In the genomic region with DNA sequence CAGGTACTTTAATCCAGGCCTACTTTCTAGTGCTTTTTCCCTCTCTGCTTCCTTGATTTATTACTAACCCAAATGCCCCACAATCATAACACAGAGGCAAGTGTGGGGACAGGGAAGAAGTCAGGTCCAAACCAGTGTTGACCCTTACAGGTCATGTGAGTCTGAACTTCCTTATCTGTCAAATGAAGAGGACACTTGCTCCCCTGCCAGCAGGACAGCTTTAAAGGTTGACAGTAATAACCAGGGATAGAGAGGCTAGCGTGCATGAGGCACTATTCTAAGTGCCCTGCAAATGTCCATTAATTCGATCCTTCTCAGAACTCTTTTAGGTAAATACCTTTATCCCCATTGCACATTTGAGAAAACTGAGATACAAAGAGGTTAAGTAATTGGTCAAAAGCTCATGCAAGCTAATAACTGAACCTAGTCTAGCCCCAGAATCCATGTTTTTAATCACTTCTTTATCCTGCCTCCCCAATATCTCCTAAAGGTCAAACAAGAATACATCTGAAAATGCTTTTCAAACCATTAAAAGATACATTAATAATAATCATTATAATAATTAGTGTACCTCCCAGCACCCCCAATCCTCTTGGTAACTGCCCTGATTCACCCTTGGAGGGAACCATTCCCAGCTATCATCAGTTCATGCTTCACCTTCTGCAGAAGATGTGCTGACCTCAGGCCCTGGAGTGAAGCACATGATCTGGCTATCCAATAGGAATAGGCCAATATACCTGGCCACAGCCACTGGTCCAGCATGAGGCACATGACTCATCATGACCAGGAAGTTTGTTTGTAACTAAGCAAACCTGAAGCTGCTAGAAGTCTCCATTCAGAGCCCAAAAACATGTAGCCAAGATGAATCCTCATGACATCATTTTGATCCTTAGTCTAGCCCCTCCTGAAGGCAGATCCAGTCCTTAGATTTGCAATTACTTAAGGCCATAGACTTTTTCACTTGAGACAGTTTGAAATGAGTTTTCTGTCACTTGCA, we compare ENCODE assay signal across 2 cellular contexts.
TF ChIP-seq lines count a peak whose summit lies in the region.

No MANE protein-coding gene starts in this region.

TF ChIP-seq in GM23338, 12 proteins besides CTCF, POLR2A, EP300 and RAD21 (continued from another document):
- TF ChIP-seq EZH2 (IDR thresholded peaks at IDR 0.05; ENCODE audit: low read depth, unreplicated experiment) (no peak), ZNF331 (CRISPR knock-in tag; IDR thresholded peaks at IDR 0.05; ENCODE audit: low read depth) (no peak), ZNF114 (CRISPR knock-in tag; IDR thresholded peaks at IDR 0.05) (no peak), NANOG (IDR thresholded peaks at IDR 0.05; ENCODE audit: borderline replicate concordance) (no peak)
TF ChIP-seq in GM23338: peak in this region for 0.

TF ChIP-seq in WTC11, 78 proteins besides CTCF, POLR2A, EP300 and RAD21 (continued from another document):
- no peak for TF ChIP-seq HMGXB4 (CRISPR knock-in tag; IDR thresholded peaks at IDR 0.05)
- TF ChIP-seq SMAD4 (CRISPR knock-in tag; IDR thresholded peaks at IDR 0.05): no peak
- no peak for TF ChIP-seq ZNF232 (CRISPR knock-in tag; IDR thresholded peaks at IDR 0.05)
